8 cellular contexts compared by ENCODE assay signal in the genomic region with DNA sequence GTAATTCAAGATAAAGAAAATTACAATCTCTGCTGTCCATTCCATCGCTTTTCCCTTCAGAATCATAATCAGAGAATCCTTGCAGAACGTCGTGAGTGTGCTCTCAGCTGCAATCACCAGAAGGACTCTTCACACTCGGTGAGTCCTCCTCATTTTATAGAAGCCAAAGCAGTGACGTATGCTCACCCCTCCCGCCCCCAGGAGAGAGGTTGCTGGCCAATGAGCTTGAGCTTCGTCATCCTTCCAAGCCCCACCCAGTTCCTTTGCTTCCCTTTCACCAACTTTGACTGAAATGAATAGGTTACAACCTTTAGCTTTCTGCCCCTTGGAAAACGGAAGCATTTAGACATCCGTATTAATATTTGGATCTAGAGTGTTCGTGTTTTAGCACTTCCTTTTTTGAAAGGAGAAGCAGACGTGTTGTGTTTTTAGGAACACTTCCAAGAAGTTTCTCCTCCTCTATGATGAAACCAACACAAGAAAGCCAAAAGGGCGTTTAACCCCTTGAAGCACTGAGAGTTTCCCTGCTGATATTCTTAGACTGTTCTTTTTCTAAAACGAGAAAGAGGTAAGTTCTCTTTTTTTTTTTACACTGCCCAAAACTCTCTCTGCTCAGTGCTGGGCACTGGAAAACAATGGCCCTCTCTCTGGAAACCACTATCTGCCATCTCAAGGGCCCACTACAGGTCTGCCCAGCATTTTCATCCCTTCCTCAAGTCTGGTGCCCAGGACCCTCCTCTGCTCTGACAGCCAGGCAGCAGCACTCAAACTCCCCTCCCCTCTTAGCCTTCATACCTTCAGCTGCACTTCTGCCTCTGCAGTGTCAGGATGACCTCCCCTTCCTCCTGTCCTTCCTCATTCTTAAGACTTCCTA. TPM values are rescaled to one million over a fixed set of nuclear protein-coding genes. Genes with fewer than 3 reads are reported as not detected.
A peak's percentile ranks its signal among the peaks of the same experiment; 100 is the strongest.
DNase-seq lines count a peak whose midpoint lies in the region; ATAC-seq lines count a peak whose summit lies in the region.

No MANE protein-coding gene starts in this region.

- H3K27me3 Mint-ChIP-seq in T-cell: peaks cover 0 to 9% of the 10 kb centered on the region in 2 donors

- peak; percentile 83 for DNase-seq in CMK (ENCODE audit: low read depth)
- peak; percentile 64 to 92 (median 87) for DNase-seq in T-cell
- peak; percentile 11 for DNase-seq in amniotic epithelial cell (ENCODE audit: low read depth)
- peak; percentile 56 to 81 (median 80) for DNase-seq in stimulated activated CD4-positive, alpha-beta T cell treated with anti-CD3 and anti-CD28 coated beads, TNF-alpha, amount 100 ng/mL, for 48 hours (ENCODE audit: low read depth in 3 of 3)
- DNase-seq in NCI-H510A (lab: John Stamatoyannopoulos, UW): no peak

- H3K27ac ChIP-seq in layer of hippocampus (ENCODE audit: low read depth, low read length): peak overlapping the region; percentile 74

- CTCF ChIA-PET in T-cell (lab: Charles Lee): interaction anchor here in 1 of 2 donors (0.6 to 3.2 kb wide), 16 partner anchors 10 to 1067 kb away, joined by 3 to 23 read pairs (median 5); partner anchors contain the start of gene DMAC2

- peaks cover 2 to 18% (median 8%) of the 10 kb centered on the region in 3 donors for H3K9me3 Mint-ChIP-seq in T-cell

- peak overlapping the region; percentile 76 to 80 (median 79) for H3K4me3 Mint-ChIP-seq in T-cell

- peak overlapping the region; percentile 71 to 90 for H3K27ac Mint-ChIP-seq in T-cell

- POLR2A ChIA-PET in T-cell (lab: Charles Lee): interaction anchor here (0.5 to 2.0 kb wide), 19 partner anchors 10 to 1997 kb away, joined by 3 to 26 read pairs (median 4); partner anchors contain the start of genes ACTMAP (in 1 of the 2), B9D2 (in 1 of the 2) and DMAC2 (in 1 of the 2)

- ATAC-seq in HG02642 (IDR thresholded peaks at IDR 0.05; ENCODE audit: poor library complexity, unreplicated experiment): peak; percentile 46
- peak; percentile 90 to 96 (median 92) for ATAC-seq in T-cell (replicated peaks in 1 of 4)
- ATAC-seq in HG03378 (IDR thresholded peaks at IDR 0.05; ENCODE audit: unreplicated experiment): no peak

- peaks cover 2% of the 10 kb centered on the region for H3K27me3 ChIP-seq in layer of hippocampus (ENCODE audit: control insufficient read depth, insufficient read depth, low read length)

- no peaks in the 10 kb centered on the region for H3K36me3 Mint-ChIP-seq in T-cell

- peaks cover 59 to 61% (median 61%) of the 10 kb centered on the region in 3 donors for H3K4me1 Mint-ChIP-seq in T-cell

RNA-seq across cellular contexts. Expression of gene CEACAM21, which starts 44.3 kb away (rescaled TPM):
- total RNA-seq in T-cell: 10 to 100 TPM; 34.5 to 63.1 (median 40.3) TPM
